Comparison of ENCODE assay signal across 14 cellular contexts in genomic region chr1:44303532-44303931, GRCh38. TPM values are rescaled to one million over a fixed set of nuclear protein-coding genes. Genes with fewer than 3 reads are reported as not detected.
DNase-seq lines count a peak whose midpoint lies in the region; ATAC-seq and TF ChIP-seq lines count a peak whose summit lies in the region.
"Had no signal": no experiment of that assay in that cellular context is flagged by ENCODE, and none has a peak within 500 bp of the region (broad histone marks: within the 10 kb centered on the region; RNA-seq: fewer than 3 reads in every experiment).

No MANE protein-coding gene starts in this region.

- CTCF ChIA-PET in activated naive CD4-positive, alpha-beta T cell treated with anti-CD3 and anti-CD28 coated beads for 36 hours (lab: Charles Lee) = no interaction called here

- no peaks in the 10 kb centered on the region for H3K27me3 Mint-ChIP-seq in activated naive CD4-positive, alpha-beta T cell treated with anti-CD3 and anti-CD28 coated beads for 36 hours (ENCODE audit: low read depth)
- no peaks in the 10 kb centered on the region for H3K27me3 Mint-ChIP-seq in CD4-positive, CD25-positive, alpha-beta regulatory T cell
- no peaks in the 10 kb centered on the region for H3K27me3 Mint-ChIP-seq in activated T-helper 1 cell treated with anti-CD3 and anti-CD28 coated beads, Interleukin-12 subunit alpha, Interleukin-12 subunit beta, Interleukin-2, Interleukin-4 antibody, amounts not matched to agents 30 ng/mL and 10 ng/mL and 1 ng/mL, durations not matched to agents 14 hours and 24 hours and 36 hours (ENCODE audit: insufficient read depth)
- peaks cover 3% of the 10 kb centered on the region for H3K27me3 Mint-ChIP-seq in nephron (ENCODE audit: low read depth)
- H3K27me3 Mint-ChIP-seq: CD4-positive, alpha-beta memory T cell had no signal

- H3K36me3 ChIP-seq in CD4-positive, CD25-positive, alpha-beta regulatory T cell (ENCODE audit: control insufficient read depth, insufficient read depth, low read length) = peaks cover 63% of the 10 kb centered on the region

- peak overlapping the region; percentile 46 for H3K27ac Mint-ChIP-seq in activated naive CD4-positive, alpha-beta T cell treated with anti-CD3 and anti-CD28 coated beads for 36 hours
- peak overlapping the region; percentile 42 to 64 (median 44) for H3K27ac Mint-ChIP-seq in CD4-positive, CD25-positive, alpha-beta regulatory T cell
- peak overlapping the region; percentile 21 for H3K27ac Mint-ChIP-seq in activated T-helper 1 cell treated with anti-CD3 and anti-CD28 coated beads, Interleukin-12 subunit alpha, Interleukin-12 subunit beta, Interleukin-2, Interleukin-4 antibody, amounts not matched to agents 30 ng/mL and 10 ng/mL and 1 ng/mL, durations not matched to agents 14 hours and 24 hours and 36 hours
- H3K27ac Mint-ChIP-seq in nephron = peak overlapping the region in 2 of 3 experiments; percentile 37 to 94
- H3K27ac Mint-ChIP-seq: H9 had no signal

- no peak overlapping the region for H3K4me3 Mint-ChIP-seq in activated naive CD4-positive, alpha-beta T cell treated with anti-CD3 and anti-CD28 coated beads for 36 hours
- H3K4me3 Mint-ChIP-seq in CD4-positive, CD25-positive, alpha-beta regulatory T cell = no peak overlapping the region
- H3K4me3 Mint-ChIP-seq in activated T-helper 1 cell treated with anti-CD3 and anti-CD28 coated beads, Interleukin-12 subunit alpha, Interleukin-12 subunit beta, Interleukin-2, Interleukin-4 antibody, amounts not matched to agents 30 ng/mL and 10 ng/mL and 1 ng/mL, durations not matched to agents 14 hours and 24 hours and 36 hours = no peak overlapping the region
- no peak overlapping the region for H3K4me3 Mint-ChIP-seq in nephron
- H3K4me3 Mint-ChIP-seq: CD4-positive, alpha-beta memory T cell; H9 had no signal

- no peak for TF ChIP-seq CTCF in nephron (IDR thresholded peaks at IDR 0.05; ENCODE audit: unreplicated experiment in 3 of 3)

- no peaks in the 10 kb centered on the region for H3K27me3 ChIP-seq in CD4-positive, CD25-positive, alpha-beta regulatory T cell (ENCODE audit: control insufficient read depth, insufficient read depth, low read length)
- H3K27me3 ChIP-seq: BLaER1 treated with 17β-estradiol and CSF1 and Interleukin-3, amounts not matched to agents 10 nM and 100 nM had no signal

- peaks cover 55% of the 10 kb centered on the region for H3K36me3 Mint-ChIP-seq in activated naive CD4-positive, alpha-beta T cell treated with anti-CD3 and anti-CD28 coated beads for 36 hours (ENCODE audit: low read depth)
- H3K36me3 Mint-ChIP-seq in CD4-positive, CD25-positive, alpha-beta regulatory T cell = peaks cover 69% of the 10 kb centered on the region
- peaks cover 39% of the 10 kb centered on the region for H3K36me3 Mint-ChIP-seq in activated T-helper 1 cell treated with anti-CD3 and anti-CD28 coated beads, Interleukin-12 subunit alpha, Interleukin-12 subunit beta, Interleukin-2, Interleukin-4 antibody, amounts not matched to agents 30 ng/mL and 10 ng/mL and 1 ng/mL, durations not matched to agents 14 hours and 24 hours and 36 hours (ENCODE audit: low read depth)
- H3K36me3 Mint-ChIP-seq in nephron (ENCODE audit: low read depth) = peaks cover 72% of the 10 kb centered on the region

- H3K4me1 Mint-ChIP-seq in activated naive CD4-positive, alpha-beta T cell treated with anti-CD3 and anti-CD28 coated beads for 36 hours (ENCODE audit: low read depth) = peaks cover 34% of the 10 kb centered on the region
- peaks cover 0 to 11% (median 10%) of the 10 kb centered on the region in 4 donors for H3K4me1 Mint-ChIP-seq in CD4-positive, CD25-positive, alpha-beta regulatory T cell
- H3K4me1 Mint-ChIP-seq in activated T-helper 1 cell treated with anti-CD3 and anti-CD28 coated beads, Interleukin-12 subunit alpha, Interleukin-12 subunit beta, Interleukin-2, Interleukin-4 antibody, amounts not matched to agents 30 ng/mL and 10 ng/mL and 1 ng/mL, durations not matched to agents 14 hours and 24 hours and 36 hours (ENCODE audit: low read depth) = peaks cover 43% of the 10 kb centered on the region
- peaks cover 31% of the 10 kb centered on the region for H3K4me1 Mint-ChIP-seq in nephron

- no peak for ATAC-seq in CD4-positive, CD25-positive, alpha-beta regulatory T cell (ENCODE audit: low read depth in 2 of 2)
- ATAC-seq: GM12878 had no signal

- no peaks in the 10 kb centered on the region for H3K9me3 Mint-ChIP-seq in activated naive CD4-positive, alpha-beta T cell treated with anti-CD3 and anti-CD28 coated beads for 36 hours
- H3K9me3 Mint-ChIP-seq in CD4-positive, CD25-positive, alpha-beta regulatory T cell = no peaks in the 10 kb centered on the region
- H3K9me3 Mint-ChIP-seq in activated T-helper 1 cell treated with anti-CD3 and anti-CD28 coated beads, Interleukin-12 subunit alpha, Interleukin-12 subunit beta, Interleukin-2, Interleukin-4 antibody, amounts not matched to agents 30 ng/mL and 10 ng/mL and 1 ng/mL, durations not matched to agents 14 hours and 24 hours and 36 hours = no peaks in the 10 kb centered on the region
- no peaks in the 10 kb centered on the region for H3K9me3 Mint-ChIP-seq in nephron
- H3K9me3 Mint-ChIP-seq: CD4-positive, alpha-beta memory T cell; H9 had no signal

- intact Hi-C loops in activated naive CD4-positive, alpha-beta T cell treated with anti-CD3 and anti-CD28 coated beads for 36 hours (cut with micrococcal nuclease) = no loop called here
- intact Hi-C loops in activated T-helper 1 cell treated with anti-CD3 and anti-CD28 coated beads, Interleukin-12 subunit alpha, Interleukin-12 subunit beta, Interleukin-2, Interleukin-4 antibody, amounts not matched to agents 30 ng/mL and 10 ng/mL and 1 ng/mL, durations not matched to agents 14 hours and 24 hours and 36 hours (cut with micrococcal nuclease) = no loop called here

- no peaks in the 10 kb centered on the region for H3K4me1 ChIP-seq in CD4-positive, CD25-positive, alpha-beta regulatory T cell (ENCODE audit: control insufficient read depth, insufficient read depth, low read length, poor library complexity, severe bottlenecking)

- no peaks in the 10 kb centered on the region for H3K9me3 ChIP-seq in CD4-positive, CD25-positive, alpha-beta regulatory T cell (ENCODE audit: control insufficient read depth in 2 of 2, low read length in 2 of 2)
- H3K9me3 ChIP-seq: BLaER1 treated with 17β-estradiol and CSF1 and Interleukin-3, amounts not matched to agents 10 nM and 100 nM had no signal

- no peak for DNase-seq in activated naive CD4-positive, alpha-beta T cell treated with anti-CD3 and anti-CD28 coated beads for 36 hours
- DNase-seq in activated naive CD4-positive, alpha-beta T cell treated with anti-CD3 and anti-CD28 coated beads, Interleukin-2, amount 50 U/mL, for 16 hours = no peak
- DNase-seq in CD4-positive, CD25-positive, alpha-beta regulatory T cell = no peak
- DNase-seq in activated T-helper 1 cell treated with anti-CD3 and anti-CD28 coated beads, Interleukin-12 subunit alpha, Interleukin-12 subunit beta, Interleukin-2, Interleukin-4 antibody, amounts not matched to agents 30 ng/mL and 10 ng/mL and 1 ng/mL, durations not matched to agents 14 hours and 24 hours and 36 hours (ENCODE audit: low spot score) = no peak
- DNase-seq in activated CD4-positive, CD25-positive, alpha-beta regulatory T cell treated with anti-CD3 and anti-CD28 coated beads, Interleukin-2, amount 50 U/mL, for 72 hours = no peak
- no peak for DNase-seq in NCI-H748 treated with DMSO at 0.1 percent for 48 hours (lab: John Stamatoyannopoulos, UW)
- DNase-seq: ACHN; CD4-positive, alpha-beta memory T cell; DMS79; GOT3; H9 had no signal

- no peak overlapping the region for H3K27ac ChIP-seq in CD4-positive, CD25-positive, alpha-beta regulatory T cell (ENCODE audit: insufficient read depth, low read length, poor library complexity, severe bottlenecking)
- H3K27ac ChIP-seq: BLaER1 treated with 17β-estradiol and CSF1 and Interleukin-3, amounts not matched to agents 10 nM and 100 nM had no signal

- H3K4me3 ChIP-seq in CD4-positive, CD25-positive, alpha-beta regulatory T cell (ENCODE audit: low read depth, low read length) = no peak overlapping the region
- H3K4me3 ChIP-seq: BLaER1 treated with 17β-estradiol and CSF1 and Interleukin-3, amounts not matched to agents 10 nM and 100 nM; GM12878 had no signal

RNA-seq across cellular contexts. Expression of gene ERI3, which starts 51.5 kb away (rescaled TPM):
- total RNA-seq in activated naive CD4-positive, alpha-beta T cell treated with anti-CD3 and anti-CD28 coated beads for 36 hours = 10 to 100 TPM; 42.4 to 43.0 TPM
- total RNA-seq in CD4-positive, CD25-positive, alpha-beta regulatory T cell = 27.6 TPM
- polyA plus RNA-seq in CD4-positive, CD25-positive, alpha-beta regulatory T cell = 10 to 100 TPM; 31.1 to 39.8 (median 34.8) TPM
- total RNA-seq in activated T-helper 1 cell treated with anti-CD3 and anti-CD28 coated beads, Interleukin-12 subunit alpha, Interleukin-12 subunit beta, Interleukin-2, Interleukin-4 antibody, amounts not matched to agents 30 ng/mL and 10 ng/mL and 1 ng/mL, durations not matched to agents 14 hours and 24 hours and 36 hours = 51.4 and 55.4 TPM in 2 replicates
